Comparison of ENCODE assay signal across 8 cellular contexts in genomic region chr1:161727343-161727924, GRCh38. TPM values are rescaled to one million over a fixed set of nuclear protein-coding genes. Genes with fewer than 3 reads are reported as not detected.
A peak's percentile ranks its signal among the peaks of the same experiment; 100 is the strongest.
DNase-seq lines count a peak whose midpoint lies in the region; ATAC-seq and TF ChIP-seq lines count a peak whose summit lies in the region.

No MANE protein-coding gene starts in this region.

- no peak for TF ChIP-seq CTCF in CD4-positive, alpha-beta T cell (IDR thresholded peaks at IDR 0.05)
- TF ChIP-seq CTCF in MM.1S (IDR thresholded peaks at IDR 0.05; ENCODE audit: low read length) (no peak), retinal pigment epithelial cell (conservative IDR thresholded peaks at IDR 0.05; ENCODE audit: low read depth, low read length) (no peak)

- peak overlapping the region; percentile 41; the same call in 1 of the 2 replicates for H3K9ac ChIP-seq in MM.1S (ENCODE audit: low read length)

- peaks cover 3% of the 10 kb centered on the region for H3K36me3 Mint-ChIP-seq in CD4-positive, alpha-beta T cell (ENCODE audit: low read depth)
- no peaks in the 10 kb centered on the region for H3K36me3 Mint-ChIP-seq in activated T-helper 2 cell treated with anti-CD3 and anti-CD28 coated beads, Interferon-gamma antibody, Interleukin-2, Interleukin-4, amounts not matched to agents 10 μg/mL and 5 μg/mL and 100 μg/mL, durations not matched to agents 14 hours and 24 hours and 36 hours (ENCODE audit: low read depth)

- peak overlapping the region; percentile 84 for H2AFZ ChIP-seq in MM.1S (ENCODE audit: low read length)

- ATAC-seq in CD4-positive, alpha-beta T cell (ENCODE audit: poor library complexity): peak; percentile 46
- peak; percentile 20 for ATAC-seq in GM21447 (IDR thresholded peaks at IDR 0.05; ENCODE audit: unreplicated experiment)

- intact Hi-C loops in CD4-positive, alpha-beta T cell (cut with DNase I, micrococcal nuclease): loop anchor here in 1 of 2 experiments (2.0 kb wide), 1 partner anchor 13 kb away; no protein-coding TSS in a partner anchor
- intact Hi-C loops in activated T-helper 2 cell treated with anti-CD3 and anti-CD28 coated beads, Interferon-gamma antibody, Interleukin-2, Interleukin-4, amounts not matched to agents 10 μg/mL and 5 μg/mL and 100 μg/mL, durations not matched to agents 14 hours and 24 hours and 36 hours (cut with micrococcal nuclease): loop anchor here (1.0 to 2.0 kb wide), 2 partner anchors 13 to 17 kb away; no protein-coding TSS in a partner anchor

- H3K9me3 ChIP-seq in CD4-positive, alpha-beta T cell (ENCODE audit: control insufficient read depth, low read length): no peaks in the 10 kb centered on the region
- no peaks in the 10 kb centered on the region for H3K9me3 ChIP-seq in MM.1S (replicated peaks; ENCODE audit: insufficient read depth, low read length)

- H3K4me3 Mint-ChIP-seq in CD4-positive, alpha-beta T cell: peak overlapping the region; percentile 94
- H3K4me3 Mint-ChIP-seq in activated T-helper 2 cell treated with anti-CD3 and anti-CD28 coated beads, Interferon-gamma antibody, Interleukin-2, Interleukin-4, amounts not matched to agents 10 μg/mL and 5 μg/mL and 100 μg/mL, durations not matched to agents 14 hours and 24 hours and 36 hours (ENCODE audit: low read depth): peak overlapping the region; percentile 85

- peaks cover 37% of the 10 kb centered on the region for H3K4me1 Mint-ChIP-seq in CD4-positive, alpha-beta T cell (ENCODE audit: low read depth)
- peaks cover 48% of the 10 kb centered on the region for H3K4me1 Mint-ChIP-seq in activated T-helper 2 cell treated with anti-CD3 and anti-CD28 coated beads, Interferon-gamma antibody, Interleukin-2, Interleukin-4, amounts not matched to agents 10 μg/mL and 5 μg/mL and 100 μg/mL, durations not matched to agents 14 hours and 24 hours and 36 hours (ENCODE audit: low read depth)

- peaks cover 9% of the 10 kb centered on the region; the same call in 1 of the 2 replicates for H3K4me1 ChIP-seq in MM.1S (ENCODE audit: low read length)

- no peaks in the 10 kb centered on the region for H3K9me3 Mint-ChIP-seq in CD4-positive, alpha-beta T cell
- no peaks in the 10 kb centered on the region for H3K9me3 Mint-ChIP-seq in activated T-helper 2 cell treated with anti-CD3 and anti-CD28 coated beads, Interferon-gamma antibody, Interleukin-2, Interleukin-4, amounts not matched to agents 10 μg/mL and 5 μg/mL and 100 μg/mL, durations not matched to agents 14 hours and 24 hours and 36 hours

- CTCF ChIA-PET in CD4-positive, alpha-beta T cell (lab: Charles Lee): interaction anchor here (1.2 to 2.2 kb wide), 2 partner anchors 9 to 12 kb away, joined by 3 to 11 read pairs; no protein-coding TSS in a partner anchor

- peak overlapping the region; percentile 79 for H3K27ac Mint-ChIP-seq in CD4-positive, alpha-beta T cell
- H3K27ac Mint-ChIP-seq in activated T-helper 2 cell treated with anti-CD3 and anti-CD28 coated beads, Interferon-gamma antibody, Interleukin-2, Interleukin-4, amounts not matched to agents 10 μg/mL and 5 μg/mL and 100 μg/mL, durations not matched to agents 14 hours and 24 hours and 36 hours: peak overlapping the region; percentile 80

- DNase-seq in CD4-positive, alpha-beta T cell: peak in 8 of 10 experiments; percentile 9 to 33 (median 22)
- peak; percentile 45 for DNase-seq in MM.1S
- peak; percentile 52 for DNase-seq in activated T-helper 2 cell treated with anti-CD3 and anti-CD28 coated beads, Interferon-gamma antibody, Interleukin-2, Interleukin-4, amounts not matched to agents 10 μg/mL and 5 μg/mL and 100 μg/mL, durations not matched to agents 14 hours and 24 hours and 36 hours (ENCODE audit: low spot score)
- DNase-seq in glomerular visceral epithelial cell (ENCODE audit: extremely low spot score): peak; percentile 69
- no peak for DNase-seq in retinal pigment epithelial cell (ENCODE audit: low read depth)
- DNase-seq in ureter (ENCODE audit: low spot score): no peak
- DNase-seq in NCI-H526 (lab: John Stamatoyannopoulos, UW): no peak

- no peaks in the 10 kb centered on the region for H3K36me3 ChIP-seq in MM.1S (replicated peaks; ENCODE audit: insufficient read depth, low read length)

- no peaks in the 10 kb centered on the region for H4K20me1 ChIP-seq in MM.1S (ENCODE audit: insufficient read depth, low read length)

- H3K79me2 ChIP-seq in MM.1S (ENCODE audit: low read length): no peaks in the 10 kb centered on the region

- peaks cover 17% of the 10 kb centered on the region for H3F3A ChIP-seq in MM.1S (ENCODE audit: insufficient read depth, low read length)

- POLR2A ChIA-PET in CD4-positive, alpha-beta T cell (lab: Charles Lee): interaction anchor here (0.8 to 4.7 kb wide), 12 partner anchors 8 to 502 kb away, joined by 3 to 39 read pairs (median 4); partner anchors contain the start of genes DUSP12 and TOMM40L

- H3K27ac ChIP-seq in CD4-positive, alpha-beta T cell (ENCODE audit: low read depth, low read length): peak overlapping the region; percentile 60
- H3K27ac ChIP-seq in MM.1S (ENCODE audit: low read length): peak overlapping the region; percentile 3; the same call in 1 of the 2 replicates

- H3K4me3 ChIP-seq in MM.1S (ENCODE audit: low read length) (peak overlapping the region; percentile 89), retinal pigment epithelial cell (ENCODE audit: low read length) (peak overlapping the region; percentile 71)

- no peaks in the 10 kb centered on the region for H3K9me2 ChIP-seq in MM.1S (replicated peaks; ENCODE audit: insufficient read depth, low read length)

- H3K4me2 ChIP-seq in MM.1S (ENCODE audit: low read depth, low read length): peak overlapping the region; percentile 86

- no peaks in the 10 kb centered on the region for H3K27me3 ChIP-seq in CD4-positive, alpha-beta T cell (ENCODE audit: control insufficient read depth, insufficient read depth, low read length)
- peaks cover 6% of the 10 kb centered on the region; the same call in 1 of the 2 replicates for H3K27me3 ChIP-seq in MM.1S (replicated peaks; ENCODE audit: insufficient read depth, low read length)

- peaks cover 21% of the 10 kb centered on the region for H3K27me3 Mint-ChIP-seq in CD4-positive, alpha-beta T cell
- peaks cover 50% of the 10 kb centered on the region for H3K27me3 Mint-ChIP-seq in activated T-helper 2 cell treated with anti-CD3 and anti-CD28 coated beads, Interferon-gamma antibody, Interleukin-2, Interleukin-4, amounts not matched to agents 10 μg/mL and 5 μg/mL and 100 μg/mL, durations not matched to agents 14 hours and 24 hours and 36 hours (ENCODE audit: low read depth)

RNA-seq across cellular contexts. Expression of gene FCRLB, which starts 6.1 kb away (rescaled TPM):
- total RNA-seq in CD4-positive, alpha-beta T cell: under 1 TPM in 1 of 2 experiments, not detected in 1; 0.11 TPM
- total RNA-seq in activated T-helper 2 cell treated with anti-CD3 and anti-CD28 coated beads, Interferon-gamma antibody, Interleukin-2, Interleukin-4, amounts not matched to agents 10 μg/mL and 5 μg/mL and 100 μg/mL, durations not matched to agents 14 hours and 24 hours and 36 hours: 0.16 TPM in 1 of 2 replicates, not detected in the other
- 3.9 TPM for total RNA-seq in ureter

RNA-seq across cellular contexts. Expression of gene FCRLA, which starts 20.4 kb away (rescaled TPM):
- not detected for total RNA-seq in CD4-positive, alpha-beta T cell
- not detected in 2 replicates for total RNA-seq in activated T-helper 2 cell treated with anti-CD3 and anti-CD28 coated beads, Interferon-gamma antibody, Interleukin-2, Interleukin-4, amounts not matched to agents 10 μg/mL and 5 μg/mL and 100 μg/mL, durations not matched to agents 14 hours and 24 hours and 36 hours
- 0.75 TPM for total RNA-seq in ureter

RNA-seq across cellular contexts. Expression of gene DUSP12, which starts 22.2 kb away (rescaled TPM):
- 10 to 100 TPM; 20.3 to 23.0 TPM for total RNA-seq in CD4-positive, alpha-beta T cell
- total RNA-seq in activated T-helper 2 cell treated with anti-CD3 and anti-CD28 coated beads, Interferon-gamma antibody, Interleukin-2, Interleukin-4, amounts not matched to agents 10 μg/mL and 5 μg/mL and 100 μg/mL, durations not matched to agents 14 hours and 24 hours and 36 hours: 31.2 and 38.0 TPM in 2 replicates
- total RNA-seq in ureter: 21.9 TPM

RNA-seq across cellular contexts. Expression of gene ATF6, which starts 38.7 kb away (rescaled TPM):
- 10 to 100 TPM; 16.2 to 17.1 TPM for total RNA-seq in CD4-positive, alpha-beta T cell
- 29.6 and 30.4 TPM in 2 replicates for total RNA-seq in activated T-helper 2 cell treated with anti-CD3 and anti-CD28 coated beads, Interferon-gamma antibody, Interleukin-2, Interleukin-4, amounts not matched to agents 10 μg/mL and 5 μg/mL and 100 μg/mL, durations not matched to agents 14 hours and 24 hours and 36 hours
- total RNA-seq in ureter: 39.4 TPM

Comparison
In these comparisons a context has a peak if more than half of its experiments do, and no peak if none do; other contexts are left out.
1. DNase-seq: peak in CD4-positive, alpha-beta T cell (8 of 10), MM.1S (single experiment), activated T-helper 2 cell treated with anti-CD3 and anti-CD28 coated beads, Interferon-gamma antibody, Interleukin-2, Interleukin-4, amounts not matched to agents 10 μg/mL and 5 μg/mL and 100 μg/mL, durations not matched to agents 14 hours and 24 hours and 36 hours (single experiment) and glomerular visceral epithelial cell (single experiment); none in retinal pigment epithelial cell (single experiment), ureter (single experiment) and NCI-H526 (0 of 2).